42 cellular contexts compared by ENCODE assay signal in the genomic region with DNA sequence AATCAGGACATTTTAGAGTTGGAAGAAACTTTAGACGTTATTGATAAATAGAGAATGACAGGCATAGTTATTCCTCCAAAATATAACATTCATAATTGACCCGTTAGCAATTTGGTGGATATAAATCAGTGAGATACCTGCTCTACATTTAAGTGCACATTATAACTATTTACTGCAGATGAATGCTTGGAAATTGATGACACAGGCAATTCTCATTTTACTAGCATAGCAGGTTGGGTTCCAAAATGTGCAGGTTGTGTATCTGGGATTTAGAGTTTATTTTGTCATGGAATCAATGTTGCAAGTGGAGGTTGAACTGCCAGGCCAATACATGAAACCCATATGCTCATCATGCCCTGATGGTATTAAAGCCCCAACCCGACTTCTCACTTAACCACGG. TPM values are rescaled to one million over a fixed set of nuclear protein-coding genes. Genes with fewer than 3 reads are reported as not detected.
"Had no signal": no experiment of that assay in that cellular context is flagged by ENCODE, and none has a peak within 500 bp of the region (broad histone marks: within the 10 kb centered on the region; RNA-seq: fewer than 3 reads in every experiment).

No MANE protein-coding gene starts in this region.

- H3K27ac Mint-ChIP-seq: activated naive CD4-positive, alpha-beta T cell treated with anti-CD3 and anti-CD28 coated beads for 36 hours; activated naive CD4-positive, alpha-beta T cell treated with anti-CD3 and anti-CD28 coated beads, Interleukin-2, amount 10 ng/mL, durations not matched to agents 7 days and 5 days; activated naive CD4-positive, alpha-beta T cell treated with anti-CD3 and anti-CD28 coated beads, Interleukin-2, amount 50 U/mL, for 24 hours; activated naive CD4-positive, alpha-beta T cell treated with anti-CD3 and anti-CD28 coated beads, Interleukin-2, amount 50 U/mL, for 72 hours; activated naive CD8-positive, alpha-beta T cell; activated naive CD8-positive, alpha-beta T cell treated with anti-CD3 and anti-CD28 coated beads for 36 hours; activated naive CD8-positive, alpha-beta T cell treated with anti-CD3 and anti-CD28 coated beads, Interleukin-2, amount 10 ng/mL, durations not matched to agents 7 days and 5 days; activated naive CD8-positive, alpha-beta T cell treated with anti-CD3 and anti-CD28 coated beads, Interleukin-2, amount 50 U/mL, for 24 hours; activated T-cell treated with anti-CD3 and anti-CD28 coated beads, Interleukin-2, amount 50 U/mL, for 24 hours; activated T-cell treated with anti-CD3 and anti-CD28 coated beads, Interleukin-2, amount 50 U/mL, for 72 hours; activated T-helper 1 cell treated with anti-CD3 and anti-CD28 coated beads, Interleukin-12 subunit alpha, Interleukin-12 subunit beta, Interleukin-2, Interleukin-4 antibody, amounts not matched to agents 30 ng/mL and 10 ng/mL and 1 ng/mL, durations not matched to agents 14 hours and 24 hours and 36 hours; activated T-helper 17 cell treated with anti-CD3 and anti-CD28 coated beads, Interleukin-2, amount 50 U/mL, for 72 hours; activated T-helper 2 cell treated with anti-CD3 and anti-CD28 coated beads, Interferon-gamma antibody, Interleukin-2, Interleukin-4, amounts not matched to agents 10 μg/mL and 5 μg/mL and 100 μg/mL, durations not matched to agents 14 hours and 24 hours and 36 hours had no signal

- H3K27ac ChIP-seq: adrenal gland, ascending aorta, body of pancreas, brain microvascular endothelial cell, breast epithelium, cardiac muscle cell had no signal

- H3K4me3 Mint-ChIP-seq: activated naive CD4-positive, alpha-beta T cell treated with anti-CD3 and anti-CD28 coated beads for 36 hours; activated naive CD4-positive, alpha-beta T cell treated with anti-CD3 and anti-CD28 coated beads, Interleukin-2, amount 10 ng/mL, durations not matched to agents 7 days and 5 days; activated naive CD4-positive, alpha-beta T cell treated with anti-CD3 and anti-CD28 coated beads, Interleukin-2, amount 50 U/mL, for 24 hours; activated naive CD8-positive, alpha-beta T cell; activated naive CD8-positive, alpha-beta T cell treated with anti-CD3 and anti-CD28 coated beads for 36 hours; activated naive CD8-positive, alpha-beta T cell treated with anti-CD3 and anti-CD28 coated beads, Interleukin-2, amount 10 ng/mL, durations not matched to agents 7 days and 5 days; activated naive CD8-positive, alpha-beta T cell treated with anti-CD3 and anti-CD28 coated beads, Interleukin-2, amount 50 U/mL, for 24 hours; activated T-cell treated with anti-CD3 and anti-CD28 coated beads, Interleukin-2, amount 50 U/mL, for 24 hours; activated T-cell treated with anti-CD3 and anti-CD28 coated beads, Interleukin-2, amount 50 U/mL, for 4 hours; activated T-cell treated with anti-CD3 and anti-CD28 coated beads, Interleukin-2, amount 50 U/mL, for 72 hours; activated T-helper 1 cell treated with anti-CD3 and anti-CD28 coated beads, Interleukin-12 subunit alpha, Interleukin-12 subunit beta, Interleukin-2, Interleukin-4 antibody, amounts not matched to agents 30 ng/mL and 10 ng/mL and 1 ng/mL, durations not matched to agents 14 hours and 24 hours and 36 hours; activated T-helper 17 cell treated with anti-CD3 and anti-CD28 coated beads, Interleukin-2, amount 50 U/mL, for 72 hours; brain; central memory CD8-positive, alpha-beta T cell had no signal

- H3K4me3 ChIP-seq: adrenal gland, ascending aorta, body of pancreas, breast epithelium, cardiac muscle cell had no signal

- H3K4me1 ChIP-seq: adrenal gland, ascending aorta, body of pancreas, breast epithelium had no signal

- DNase-seq: activated effector memory CD4-positive, alpha-beta T cell treated with anti-CD3 and anti-CD28 coated beads, Interleukin-2, amount 50 U/mL, for 16 hours; activated effector memory CD4-positive, alpha-beta T cell treated with Interleukin-2 at 50 U/mL for 16 hours; activated gamma-delta T cell; activated gamma-delta T cell treated with Interleukin-2 at 50 U/mL for 16 hours; activated naive CD4-positive, alpha-beta T cell; activated naive CD4-positive, alpha-beta T cell treated with anti-CD3 and anti-CD28 coated beads for 36 hours; activated naive CD4-positive, alpha-beta T cell treated with anti-CD3 and anti-CD28 coated beads, Interleukin-2, amount 10 ng/mL, durations not matched to agents 7 days and 5 days; activated naive CD4-positive, alpha-beta T cell treated with anti-CD3 and anti-CD28 coated beads, Interleukin-2, amount 50 U/mL, for 16 hours; activated naive CD4-positive, alpha-beta T cell treated with Interleukin-2 at 50 U/mL for 16 hours; activated naive CD8-positive, alpha-beta T cell treated with anti-CD3 and anti-CD28 coated beads for 36 hours; activated naive CD8-positive, alpha-beta T cell treated with anti-CD3 and anti-CD28 coated beads, Interleukin-2, amount 10 ng/mL, durations not matched to agents 7 days and 5 days; activated naive CD8-positive, alpha-beta T cell treated with anti-CD3 and anti-CD28 coated beads, Interleukin-2, amount 50 U/mL, for 24 hours; activated T-cell treated with anti-CD3 and anti-CD28 coated beads, Interleukin-2, amount 50 U/mL, for 24 hours; activated T-cell treated with anti-CD3 and anti-CD28 coated beads, Interleukin-2, amount 50 U/mL, for 4 hours; activated T-cell treated with anti-CD3 and anti-CD28 coated beads, Interleukin-2, amount 50 U/mL, for 48 hours; activated T-cell treated with anti-CD3 and anti-CD28 coated beads, Interleukin-2, amount 50 U/mL, for 72 hours; adrenal gland; amniotic stem cell; amygdala; anterior cingulate cortex; aorta; body of pancreas; brain microvascular endothelial cell; caudate nucleus; central memory CD4-positive, alpha-beta T cell; cerebellar nuclear complex had no signal

- H3K27me3 Mint-ChIP-seq: activated naive CD4-positive, alpha-beta T cell treated with anti-CD3 and anti-CD28 coated beads, Interleukin-2, amount 10 ng/mL, durations not matched to agents 7 days and 5 days had no signal

- H3K4me1 Mint-ChIP-seq: activated naive CD4-positive, alpha-beta T cell treated with anti-CD3 and anti-CD28 coated beads, Interleukin-2, amount 10 ng/mL, durations not matched to agents 7 days and 5 days; activated naive CD4-positive, alpha-beta T cell treated with anti-CD3 and anti-CD28 coated beads, Interleukin-2, amount 50 U/mL, for 24 hours; activated T-helper 17 cell treated with anti-CD3 and anti-CD28 coated beads, Interleukin-2, amount 50 U/mL, for 72 hours; brain; central memory CD8-positive, alpha-beta T cell had no signal

- H3K36me3 Mint-ChIP-seq: activated naive CD4-positive, alpha-beta T cell treated with anti-CD3 and anti-CD28 coated beads, Interleukin-2, amount 10 ng/mL, durations not matched to agents 7 days and 5 days; activated naive CD8-positive, alpha-beta T cell; activated naive CD8-positive, alpha-beta T cell treated with anti-CD3 and anti-CD28 coated beads, Interleukin-2, amount 10 ng/mL, durations not matched to agents 7 days and 5 days; brain had no signal

- H3K27me3 ChIP-seq: adrenal gland, ascending aorta, body of pancreas, brain microvascular endothelial cell, breast epithelium, cardiac muscle cell had no signal

- H3K36me3 ChIP-seq: adrenal gland, ascending aorta, brain microvascular endothelial cell, breast epithelium, cardiac muscle cell had no signal

- H3K9me3 ChIP-seq: adrenal gland, ascending aorta had no signal

- FAIRE-seq: astrocyte, bronchial epithelial cell had no signal

- ATAC-seq: activated naive CD4-positive, alpha-beta T cell treated with anti-CD3 and anti-CD28 coated beads, Interleukin-2, amount 50 U/mL, for 72 hours; activated naive CD8-positive, alpha-beta T cell treated with anti-CD3 and anti-CD28 coated beads, Interleukin-2, amount 50 U/mL, for 24 hours; activated T-cell treated with anti-CD3 and anti-CD28 coated beads, Interleukin-2, amount 50 U/mL, for 4 hours; activated T-cell treated with anti-CD3 and anti-CD28 coated beads, Interleukin-2, amount 50 U/mL, for 72 hours; activated T-helper 17 cell treated with anti-CD3 and anti-CD28 coated beads, Interleukin-2, amount 50 U/mL, for 72 hours; body of pancreas had no signal

RNA-seq across cellular contexts. Expression of a gene that starts 44.4 kb away (rescaled TPM):
- total RNA-seq: activated naive CD4-positive, alpha-beta T cell treated with anti-CD3 and anti-CD28 coated beads for 36 hours; activated naive CD4-positive, alpha-beta T cell treated with anti-CD3 and anti-CD28 coated beads, Interleukin-2, amount 50 U/mL, for 72 hours; activated naive CD8-positive, alpha-beta T cell treated with anti-CD3 and anti-CD28 coated beads for 36 hours; activated naive CD8-positive, alpha-beta T cell treated with anti-CD3 and anti-CD28 coated beads, Interleukin-2, amount 10 ng/mL, durations not matched to agents 7 days and 5 days; activated T-cell treated with anti-CD3 and anti-CD28 coated beads, Interleukin-2, amount 50 U/mL, for 4 hours; activated T-cell treated with anti-CD3 and anti-CD28 coated beads, Interleukin-2, amount 50 U/mL, for 72 hours; activated T-helper 1 cell treated with anti-CD3 and anti-CD28 coated beads, Interleukin-12 subunit alpha, Interleukin-12 subunit beta, Interleukin-2, Interleukin-4 antibody, amounts not matched to agents 30 ng/mL and 10 ng/mL and 1 ng/mL, durations not matched to agents 14 hours and 24 hours and 36 hours; activated T-helper 17 cell treated with anti-CD3 and anti-CD28 coated beads, Interleukin-2, amount 50 U/mL, for 72 hours; activated T-helper 2 cell treated with anti-CD3 and anti-CD28 coated beads, Interferon-gamma antibody, Interleukin-2, Interleukin-4, amounts not matched to agents 10 μg/mL and 5 μg/mL and 100 μg/mL, durations not matched to agents 14 hours and 24 hours and 36 hours; adrenal gland; aorta; ascending aorta; astrocyte; body of pancreas; breast epithelium; bronchial epithelial cell; cardiac muscle cell; cardiac septum; chondrocyte had no signal
- polyA plus RNA-seq: adipose tissue, adrenal gland, aorta, cardiac muscle cell had no signal
